In the genomic region with DNA sequence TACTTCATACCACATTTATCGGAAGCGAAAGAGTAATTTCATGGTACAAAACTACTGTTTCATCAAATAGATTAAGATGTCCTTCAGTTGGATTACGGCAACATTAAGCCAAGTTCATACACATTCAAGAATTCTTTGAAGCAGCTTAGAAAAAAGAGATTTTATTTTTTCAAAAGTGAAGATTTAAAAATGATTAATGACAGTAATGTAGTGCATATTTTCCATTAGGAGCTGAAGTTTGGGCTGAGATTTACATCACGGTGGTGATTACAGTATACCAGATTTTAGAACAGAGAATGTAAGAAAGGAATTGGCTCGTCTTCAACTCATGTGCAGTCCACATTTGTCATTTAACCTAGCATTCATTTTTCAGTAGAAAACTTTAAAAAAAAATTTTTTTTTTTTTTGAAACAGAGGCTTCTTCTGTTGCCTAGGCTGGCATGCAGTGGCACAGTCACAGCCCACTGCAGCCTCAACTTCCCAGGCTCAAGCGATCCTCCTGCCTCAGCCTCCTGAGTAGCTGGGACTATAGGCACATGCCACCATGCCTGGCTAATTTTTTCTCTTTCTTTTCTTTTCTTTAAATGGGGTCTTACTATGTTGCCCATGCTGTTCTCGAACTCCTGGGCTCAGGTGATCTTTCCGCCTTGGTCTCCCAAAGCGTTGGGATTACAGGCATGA, we compare ENCODE assay signal across 9 cellular contexts. TPM values are rescaled to one million over a fixed set of nuclear protein-coding genes. Genes with fewer than 3 reads are reported as not detected.
A peak's percentile ranks its signal among the peaks of the same experiment; 100 is the strongest.
DNase-seq lines count a peak whose midpoint lies in the region; ATAC-seq and TF ChIP-seq lines count a peak whose summit lies in the region.
"Had no signal": no experiment of that assay in that cellular context is flagged by ENCODE, and none has a peak within 500 bp of the region (broad histone marks: within the 10 kb centered on the region; RNA-seq: fewer than 3 reads in every experiment).

No MANE protein-coding gene starts in this region.

- H3K9me3 Mint-ChIP-seq in activated T-helper 1 cell treated with anti-CD3 and anti-CD28 coated beads, Interleukin-12 subunit alpha, Interleukin-12 subunit beta, Interleukin-2, Interleukin-4 antibody, amounts not matched to agents 30 ng/mL and 10 ng/mL and 1 ng/mL, durations not matched to agents 14 hours and 24 hours and 36 hours, result no peaks in the 10 kb centered on the region

- no peak for ATAC-seq in GM18867 (IDR thresholded peaks at IDR 0.05; ENCODE audit: unreplicated experiment)

- H3K4me3 ChIP-seq in fibroblast of the aortic adventitia (ENCODE audit: low read depth, low read length), result peak overlapping the region; percentile 78

- peaks cover 8% of the 10 kb centered on the region for H3K36me3 Mint-ChIP-seq in activated T-helper 1 cell treated with anti-CD3 and anti-CD28 coated beads, Interleukin-12 subunit alpha, Interleukin-12 subunit beta, Interleukin-2, Interleukin-4 antibody, amounts not matched to agents 30 ng/mL and 10 ng/mL and 1 ng/mL, durations not matched to agents 14 hours and 24 hours and 36 hours (ENCODE audit: low read depth)

- peak overlapping the region; percentile 91 for H3K27ac ChIP-seq in substantia nigra (ENCODE audit: low read depth, low read length, poor library complexity, severe bottlenecking)
- H3K27ac ChIP-seq: epithelial cell of prostate had no signal

- peak overlapping the region; percentile 95 for H3K4me3 Mint-ChIP-seq in activated T-helper 1 cell treated with anti-CD3 and anti-CD28 coated beads, Interleukin-12 subunit alpha, Interleukin-12 subunit beta, Interleukin-2, Interleukin-4 antibody, amounts not matched to agents 30 ng/mL and 10 ng/mL and 1 ng/mL, durations not matched to agents 14 hours and 24 hours and 36 hours

- H3K27me3 Mint-ChIP-seq in activated T-helper 1 cell treated with anti-CD3 and anti-CD28 coated beads, Interleukin-12 subunit alpha, Interleukin-12 subunit beta, Interleukin-2, Interleukin-4 antibody, amounts not matched to agents 30 ng/mL and 10 ng/mL and 1 ng/mL, durations not matched to agents 14 hours and 24 hours and 36 hours (ENCODE audit: insufficient read depth), result peaks cover 5% of the 10 kb centered on the region

- intact Hi-C loops in activated T-helper 1 cell treated with anti-CD3 and anti-CD28 coated beads, Interleukin-12 subunit alpha, Interleukin-12 subunit beta, Interleukin-2, Interleukin-4 antibody, amounts not matched to agents 30 ng/mL and 10 ng/mL and 1 ng/mL, durations not matched to agents 14 hours and 24 hours and 36 hours (cut with micrococcal nuclease), result loop anchor here (5.0 kb wide), 1 partner anchor 184 kb away; the partner anchor contains the start of genes GTF2H5 and SERAC1

- peak; percentile 50 for DNase-seq in activated effector memory CD4-positive, alpha-beta T cell treated with anti-CD3 and anti-CD28 coated beads, Interleukin-2, amount 50 U/mL, for 16 hours
- DNase-seq in activated effector memory CD4-positive, alpha-beta T cell treated with Interleukin-2 at 50 U/mL for 16 hours, result no peak
- no peak for DNase-seq in activated T-helper 1 cell treated with anti-CD3 and anti-CD28 coated beads, Interleukin-12 subunit alpha, Interleukin-12 subunit beta, Interleukin-2, Interleukin-4 antibody, amounts not matched to agents 30 ng/mL and 10 ng/mL and 1 ng/mL, durations not matched to agents 14 hours and 24 hours and 36 hours (ENCODE audit: low spot score)
- DNase-seq in fibroblast of the aortic adventitia (ENCODE audit: low read depth) (peak; percentile 50), substantia nigra (lab: John Stamatoyannopoulos, UW) (no peak), NOMO-1 treated with dmso at 0.1 percent for 144 hours (lab: John Stamatoyannopoulos, UW; ENCODE audit: unreplicated experiment) (no peak)
- DNase-seq in NK-92 treated with Interleukin-12 subunit alpha and Interleukin-12 subunit beta, amount 100 ng/mL, for 24 hours (lab: John Stamatoyannopoulos, UW), result no peak

- H3K4me1 Mint-ChIP-seq in activated T-helper 1 cell treated with anti-CD3 and anti-CD28 coated beads, Interleukin-12 subunit alpha, Interleukin-12 subunit beta, Interleukin-2, Interleukin-4 antibody, amounts not matched to agents 30 ng/mL and 10 ng/mL and 1 ng/mL, durations not matched to agents 14 hours and 24 hours and 36 hours (ENCODE audit: low read depth), result peaks cover 51% of the 10 kb centered on the region

- H3K27ac Mint-ChIP-seq in activated T-helper 1 cell treated with anti-CD3 and anti-CD28 coated beads, Interleukin-12 subunit alpha, Interleukin-12 subunit beta, Interleukin-2, Interleukin-4 antibody, amounts not matched to agents 30 ng/mL and 10 ng/mL and 1 ng/mL, durations not matched to agents 14 hours and 24 hours and 36 hours, result peak overlapping the region; percentile 59

- no peak for TF ChIP-seq CTCF in fibroblast of the aortic adventitia (IDR thresholded peaks at IDR 0.05; ENCODE audit: insufficient read depth, low read length)

RNA-seq across cellular contexts. Expression of gene SYNJ2, which starts 1.9 kb away (rescaled TPM):
- total RNA-seq in activated T-helper 1 cell treated with anti-CD3 and anti-CD28 coated beads, Interleukin-12 subunit alpha, Interleukin-12 subunit beta, Interleukin-2, Interleukin-4 antibody, amounts not matched to agents 30 ng/mL and 10 ng/mL and 1 ng/mL, durations not matched to agents 14 hours and 24 hours and 36 hours, result 29.0 and 31.2 TPM in 2 replicates
- 15.2 and 73.6 TPM in 2 replicates for total RNA-seq in fibroblast of the aortic adventitia (ENCODE audit: low replicate concordance)

Comparison
In these comparisons a context has a peak if more than half of its experiments do, and no peak if none do; other contexts are left out.
1. DNase-seq: peak in activated effector memory CD4-positive, alpha-beta T cell treated with anti-CD3 and anti-CD28 coated beads, Interleukin-2, amount 50 U/mL, for 16 hours (single experiment) and fibroblast of the aortic adventitia (single experiment); none in activated effector memory CD4-positive, alpha-beta T cell treated with Interleukin-2 at 50 U/mL for 16 hours (single experiment), activated T-helper 1 cell treated with anti-CD3 and anti-CD28 coated beads, Interleukin-12 subunit alpha, Interleukin-12 subunit beta, Interleukin-2, Interleukin-4 antibody, amounts not matched to agents 30 ng/mL and 10 ng/mL and 1 ng/mL, durations not matched to agents 14 hours and 24 hours and 36 hours (single experiment), substantia nigra (0 of 49), NOMO-1 treated with dmso at 0.1 percent for 144 hours (single experiment) and NK-92 treated with Interleukin-12 subunit alpha and Interleukin-12 subunit beta, amount 100 ng/mL, for 24 hours (single experiment).